In the genomic region with DNA sequence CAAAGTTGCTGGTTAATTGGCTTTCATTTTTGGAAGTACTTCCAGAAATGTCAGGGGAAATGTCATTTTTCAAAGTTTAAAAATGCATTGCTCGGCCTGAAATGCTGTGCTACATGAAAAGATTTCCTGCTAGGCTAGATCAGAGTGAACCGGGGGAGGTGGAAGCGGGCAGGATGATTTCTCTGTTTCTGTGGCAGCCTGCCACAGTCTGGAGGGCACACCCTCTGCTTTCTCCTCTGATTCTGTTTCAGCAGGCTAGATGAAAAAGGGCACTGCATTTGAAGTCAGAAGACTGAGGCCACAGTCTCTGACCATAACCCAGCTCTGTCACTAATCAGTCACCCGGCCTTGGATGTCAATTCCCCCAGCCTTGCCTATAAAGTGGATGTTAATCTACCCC, we compare ENCODE assay signal across 14 cellular contexts. TPM values are rescaled to one million over a fixed set of nuclear protein-coding genes. Genes with fewer than 3 reads are reported as not detected.
DNase-seq lines count a peak whose midpoint lies in the region; ATAC-seq lines count a peak whose summit lies in the region.
"Had no signal": no experiment of that assay in that cellular context is flagged by ENCODE, and none has a peak within 500 bp of the region (broad histone marks: within the 10 kb centered on the region; RNA-seq: fewer than 3 reads in every experiment).

No MANE protein-coding gene starts in this region.

- H3K4me1 ChIP-seq in HAP-1 = no peaks in the 10 kb centered on the region

- H3K36me3 ChIP-seq in HAP-1 (replicated peaks) = no peaks in the 10 kb centered on the region
- H3K36me3 ChIP-seq: heart left ventricle, spleen had no signal

- intact Hi-C loops in activated CD4-positive, alpha-beta T cell treated with anti-CD3 and anti-CD28 coated beads for 36 hours (cut with DNase I, micrococcal nuclease) = no loop called here

- DNase-seq in activated CD4-positive, alpha-beta T cell treated with anti-CD3 and anti-CD28 coated beads for 36 hours = peak; percentile 13
- no peak for DNase-seq in activated CD4-positive, alpha-beta T cell treated with anti-CD3 and anti-CD28 coated beads for 4 hours
- DNase-seq in NCI-H226 (peak; percentile 61), fibroblast of gingiva (ENCODE audit: low read depth) (peak; percentile 42), HAP-1 (ENCODE audit: low spot score in 2 of 2) (no peak)
- no peak for DNase-seq in stimulated activated naive CD8-positive, alpha-beta T cell treated with anti-CD3 and anti-CD28 coated beads, Interleukin-15, Interleukin-2, amounts not matched to agents 100 U/mL and 50 U/mL, for 24 hours
- DNase-seq in effector CD4-positive, alpha-beta T cell = no peak
- DNase-seq: activated CD8-positive, alpha-beta memory T cell treated with anti-CD3 and anti-CD28 coated beads, Interleukin-2, amount 50 U/mL, for 48 hours; heart left ventricle; NCI-H1436; NCI-H748 treated with DMSO at 0.1 percent for 48 hours; spleen had no signal

- no peak overlapping the region for H3K4me3 Mint-ChIP-seq in activated CD4-positive, alpha-beta T cell treated with anti-CD3 and anti-CD28 coated beads for 36 hours

- H3K4me1 Mint-ChIP-seq in activated CD4-positive, alpha-beta T cell treated with anti-CD3 and anti-CD28 coated beads for 36 hours = peaks cover 18% of the 10 kb centered on the region

- H3K9me3 ChIP-seq in HAP-1 = no peaks in the 10 kb centered on the region
- H3K9me3 ChIP-seq: heart left ventricle, spleen had no signal

- in situ Hi-C loops in HAP-1 (cut with MboI; ENCODE audit: low sequenced_read_pairs) = no loop called here

- POLR2A ChIA-PET in activated CD4-positive, alpha-beta T cell treated with anti-CD3 and anti-CD28 coated beads for 36 hours (lab: Charles Lee) = no interaction called here

- 0 out of 2 replicates have a peak, but pooled peaks cover 4% of the 10 kb centered on the region for H3K27me3 ChIP-seq in HAP-1 (ENCODE audit: low read depth)

- no peak overlapping the region for H3K4me3 ChIP-seq in HAP-1
- H3K4me3 ChIP-seq: heart left ventricle, spleen had no signal

- no peaks in the 10 kb centered on the region for H3K9me3 Mint-ChIP-seq in activated CD4-positive, alpha-beta T cell treated with anti-CD3 and anti-CD28 coated beads for 36 hours (ENCODE audit: low read depth)

- ATAC-seq in activated CD4-positive, alpha-beta T cell treated with anti-CD3 and anti-CD28 coated beads for 36 hours = peak; percentile 53
- ATAC-seq in stimulated activated naive CD8-positive, alpha-beta T cell treated with anti-CD3 and anti-CD28 coated beads, Interleukin-15, Interleukin-2, amounts not matched to agents 100 U/mL and 50 U/mL, for 24 hours = peak; percentile 43
- no peak for ATAC-seq in GM19463 (IDR thresholded peaks at IDR 0.05; ENCODE audit: unreplicated experiment)

- H3K36me3 Mint-ChIP-seq in activated CD4-positive, alpha-beta T cell treated with anti-CD3 and anti-CD28 coated beads for 36 hours (ENCODE audit: low read depth) = no peaks in the 10 kb centered on the region

- CTCF ChIA-PET in activated CD4-positive, alpha-beta T cell treated with anti-CD3 and anti-CD28 coated beads for 36 hours (lab: Charles Lee) = interaction anchor here (5.1 to 5.5 kb wide), 2 partner anchors 8 to 202 kb away, joined by 45 to 50 read pairs; no protein-coding TSS in a partner anchor

- no peaks in the 10 kb centered on the region for H3K27me3 Mint-ChIP-seq in activated CD4-positive, alpha-beta T cell treated with anti-CD3 and anti-CD28 coated beads for 36 hours

- peak overlapping the region; percentile 6 for H3K27ac Mint-ChIP-seq in activated CD4-positive, alpha-beta T cell treated with anti-CD3 and anti-CD28 coated beads for 36 hours

RNA-seq across cellular contexts. Expression of gene BARX1, which starts 56.0 kb away (rescaled TPM):
- total RNA-seq in activated CD4-positive, alpha-beta T cell treated with anti-CD3 and anti-CD28 coated beads for 36 hours = 1 to 10 TPM; 1.8 to 1.9 TPM
- total RNA-seq: heart left ventricle, spleen, urinary bladder had no signal

Comparison
In these comparisons a context has a peak if more than half of its experiments do, and no peak if none do; other contexts are left out.
1. DNase-seq: peak in activated CD4-positive, alpha-beta T cell treated with anti-CD3 and anti-CD28 coated beads for 36 hours (single experiment), NCI-H226 (single experiment) and fibroblast of gingiva (single experiment); none in activated CD4-positive, alpha-beta T cell treated with anti-CD3 and anti-CD28 coated beads for 4 hours (0 of 2), stimulated activated naive CD8-positive, alpha-beta T cell treated with anti-CD3 and anti-CD28 coated beads, Interleukin-15, Interleukin-2, amounts not matched to agents 100 U/mL and 50 U/mL, for 24 hours (single experiment), effector CD4-positive, alpha-beta T cell (single experiment) and HAP-1 (0 of 2).